8 cellular contexts compared by ENCODE assay signal in genomic region chr10:122374246-122374858, GRCh38. TPM values are rescaled to one million over a fixed set of nuclear protein-coding genes. Genes with fewer than 3 reads are reported as not detected.
DNase-seq lines count a peak whose midpoint lies in the region; ATAC-seq, FAIRE-seq and TF ChIP-seq lines count a peak whose summit lies in the region.

Gene PLEKHA1, plus strand, starts transcription at chr10:122374708. Its CDS starts 18,493 bp downstream, at chr10:122393201.

- H3K27me3 ChIP-seq in adrenal gland (no peaks in the 10 kb centered on the region), pancreas (no peaks in the 10 kb centered on the region), thymus (ENCODE audit: control insufficient read depth, insufficient read depth) (peaks cover 20% of the 10 kb centered on the region)

- H3K27ac ChIP-seq in adrenal gland (peak within 1 kb of the TSS; percentile 80 to 99 (median 94)), pancreas (peak within 1 kb of the TSS; percentile 95 to 99 (median 97)), thymus (ENCODE audit: low read depth) (peak within 1 kb of the TSS; percentile 89)

- peak within 1 kb of the TSS; percentile 90 to 93 for H3K27ac Mint-ChIP-seq in T-cell

- no peaks in the 10 kb centered on the region for H3K9me3 Mint-ChIP-seq in T-cell

- DNase-seq in GM04503 (ENCODE audit: low read depth) (peak; percentile 69), NCI-H1092 treated with DMSO at 0.1 percent for 48 hours (lab: John Stamatoyannopoulos, UW) (peak; percentile 83), T-cell (peak; percentile 87 to 95 (median 92)), adrenal gland (peak; percentile 94 to 97 (median 95)), cardiac septum (ENCODE audit: low spot score) (peak; percentile 96), pancreas (peak; percentile 94 to 98 (median 96))

- H3K27me3 Mint-ChIP-seq in T-cell: peaks cover 0 to 9% of the 10 kb centered on the region in 2 donors

- H3K4me1 Mint-ChIP-seq in T-cell: peaks cover 39 to 47% (median 41%) of the 10 kb centered on the region in 3 donors

- CTCF ChIA-PET in T-cell (lab: Charles Lee): interaction anchor here (0.6 to 1.5 kb wide), 6 partner anchors 15 to 75 kb away, joined by 3 to 8 read pairs (median 4); no protein-coding TSS in a partner anchor

- TF ChIP-seq CTCF in adrenal gland (IDR thresholded peaks at IDR 0.05) (no peak), pancreas (IDR thresholded peaks at IDR 0.05) (no peak)

- H3K36me3 ChIP-seq in adrenal gland (replicated peaks in 1 of 2): no peaks in the 10 kb centered on the region
- no peaks in the 10 kb centered on the region for H3K36me3 ChIP-seq in pancreas
- no peaks in the 10 kb centered on the region for H3K36me3 ChIP-seq in thymus (ENCODE audit: control insufficient read depth, insufficient read depth)

- TF ChIP-seq POLR2A in adrenal gland (IDR thresholded peaks at IDR 0.05): peak; percentile 80 to 90

- H3K4me3 Mint-ChIP-seq in T-cell: peak within 1 kb of the TSS; percentile 92 to 97 (median 92)

- POLR2A ChIA-PET in T-cell (lab: Charles Lee): interaction anchor here (0.6 to 1.4 kb wide), 8 partner anchors 13 to 634 kb away, joined by 3 to 7 read pairs (median 3); partner anchors contain the start of gene IKZF5 (in 1 of the 2)

- peak; percentile 91 for ATAC-seq in HG02610 (IDR thresholded peaks at IDR 0.05; ENCODE audit: unreplicated experiment)
- peak; percentile 89 to 93 (median 91) for ATAC-seq in T-cell (replicated peaks in 1 of 4)
- ATAC-seq in pancreas: peak; percentile 90 to 95 (median 93)

- peaks cover 4% of the 10 kb centered on the region for H3K36me3 Mint-ChIP-seq in T-cell

- H3K4me3 ChIP-seq in adrenal gland (peak within 1 kb of the TSS; percentile 57 to 98 (median 83)), pancreas (peak within 1 kb of the TSS; percentile 49 to 88 (median 83)), thymus (ENCODE audit: low read length) (peak within 1 kb of the TSS; percentile 82)

- H3K9me3 ChIP-seq in adrenal gland (replicated peaks in 1 of 3): no peaks in the 10 kb centered on the region
- H3K9me3 ChIP-seq in pancreas: no peaks in the 10 kb centered on the region
- no peaks in the 10 kb centered on the region for H3K9me3 ChIP-seq in thymus (ENCODE audit: control insufficient read depth)

- WGBS in adrenal gland, 4 donors: 0 to 3% (median 1%) methylated on average over 14 to 71 of the region's 71 CpGs
- WGBS in pancreas, 2 donors: 0 to 1% methylated on average over 59 to 71 of the region's 71 CpGs
- under 1% methylated on average over 71 of the region's 71 CpGs for WGBS in thymus

- no peak for FAIRE-seq in pancreas (lab: Jason Lieb, UNC)

- H3K4me1 ChIP-seq in adrenal gland (replicated peaks in 1 of 2): peaks cover 0 to 24% of the 10 kb centered on the region in 2 donors
- peaks cover 0 to 20% (median 17%) of the 10 kb centered on the region in 3 donors for H3K4me1 ChIP-seq in pancreas
- H3K4me1 ChIP-seq in thymus (ENCODE audit: control insufficient read depth, insufficient read depth, low read length): peaks cover 7% of the 10 kb centered on the region

- intact Hi-C loops in adrenal gland (cut with DNase I) (no loop called here), cardiac septum (cut with DNase I) (no loop called here), pancreas (cut with DNase I) (no loop called here)

RNA-seq across cellular contexts. Expression of gene PLEKHA1, which starts in this region (rescaled TPM):
- total RNA-seq in T-cell (10 to 100 TPM; 36.8 to 58.6 (median 40.5) TPM), adrenal gland (10 to 100 TPM in 7 of 8 donors, 1 to 10 TPM in 1; 9.3 to 22.3 (median 15.4) TPM), cardiac septum (46.2 TPM), pancreas (10 to 100 TPM; 18.5 to 31.6 (median 21.1) TPM)
- polyA plus RNA-seq in adrenal gland (10 to 100 TPM in 2 of 3 donors, 1 to 10 TPM in 1; 8.3 to 12.8 (median 12.0) TPM), pancreas (10 to 100 TPM in 1 of 2 donors, 1 to 10 TPM in 1; 8.8 to 17.4 TPM), thymus (28.2 TPM)

Comparison
In these comparisons a context has a peak if more than half of its experiments do, and no peak if none do; other contexts are left out.
1. Peak in every context shown above with its lines: DNase-seq, ATAC-seq, H3K4me3 ChIP-seq and H3K27ac ChIP-seq.